ENCODE assay signal across 13 cellular contexts in genomic region chr16:72474511-72475123, GRCh38.
DNase-seq lines count a peak whose midpoint lies in the region; FAIRE-seq and TF ChIP-seq lines count a peak whose summit lies in the region.
"Had no signal": no experiment of that assay in that cellular context is flagged by ENCODE, and none has a peak within 500 bp of the region (broad histone marks: within the 10 kb centered on the region; RNA-seq: fewer than 3 reads in every experiment).

No MANE protein-coding gene starts in this region.

- FAIRE-seq in urothelium cell line (lab: Jason Lieb, UNC) = no peak
- FAIRE-seq: D721Med, islet of Langerhans had no signal

- TF ChIP-seq POLR2A in breast epithelium (IDR thresholded peaks at IDR 0.05) = no peak

- H3K27me3 Mint-ChIP-seq in MCF 10A (ENCODE audit: insufficient read depth, unreplicated experiment) = no peaks in the 10 kb centered on the region
- H3K27me3 Mint-ChIP-seq: brain had no signal

- H3K27ac ChIP-seq in breast epithelium = no peak overlapping the region

- H3K4me1 ChIP-seq in breast epithelium = no peaks in the 10 kb centered on the region
- H3K4me1 ChIP-seq: testis had no signal

- TF ChIP-seq CTCF in MCF 10A (IDR thresholded peaks at IDR 0.05; ENCODE audit: unreplicated experiment) (no peak), breast epithelium (IDR thresholded peaks at IDR 0.05) (no peak), fibroblast of pulmonary artery (IDR thresholded peaks at IDR 0.05; ENCODE audit: low read length, missing control alignments) (no peak)

- H3K27ac Mint-ChIP-seq in MCF 10A (ENCODE audit: low read depth, unreplicated experiment) = peak overlapping the region; percentile 54

- intact Hi-C loops in MCF 10A (cut with micrococcal nuclease) (no loop called here), breast epithelium (cut with DNase I; ENCODE audit: low total_unique reads) (no loop called here)

- no TSS peak for BruUV-seq in MCF 10A (replicated peaks; lab: Mats Ljungman, UMichigan)

- H3K9me3 Mint-ChIP-seq in MCF 10A (ENCODE audit: unreplicated experiment) = no peaks in the 10 kb centered on the region
- H3K9me3 Mint-ChIP-seq: brain had no signal

- POLR2A ChIA-PET in MCF 10A (lab: Yijun Ruan, JAX) = interaction anchor here (0.6 kb wide), 2 partner anchors 1015 to 1407 kb away, joined by 3 read pairs; no protein-coding TSS in a partner anchor

- CTCF ChIA-PET in MCF 10A (lab: Yijun Ruan, JAX) = interaction anchor here (0.6 to 1.5 kb wide), 6 partner anchors 7 to 619 kb away, joined by 3 to 6 read pairs (median 4); no protein-coding TSS in a partner anchor

- no peak overlapping the region for H3K4me3 Mint-ChIP-seq in MCF 10A (ENCODE audit: unreplicated experiment)

- no peaks in the 10 kb centered on the region for H3K36me3 ChIP-seq in breast epithelium

- peaks cover 10% of the 10 kb centered on the region for H3K4me1 Mint-ChIP-seq in MCF 10A (ENCODE audit: insufficient read depth, unreplicated experiment)

- no peaks in the 10 kb centered on the region for H3K36me3 Mint-ChIP-seq in MCF 10A (ENCODE audit: insufficient read depth, unreplicated experiment)
- H3K36me3 Mint-ChIP-seq: brain had no signal

- no peaks in the 10 kb centered on the region for H3K9me3 ChIP-seq in breast epithelium
- H3K9me3 ChIP-seq: testis had no signal

- no peaks in the 10 kb centered on the region for H3K27me3 ChIP-seq in breast epithelium
- H3K27me3 ChIP-seq: testis had no signal

- no peak overlapping the region for H3K4me3 ChIP-seq in breast epithelium
- no peak overlapping the region for H3K4me3 ChIP-seq in fibroblast of pulmonary artery (replicated peaks; ENCODE audit: low read depth, low read length)
- H3K4me3 ChIP-seq: testis had no signal

- peak; percentile 11 for DNase-seq in MCF 10A (ENCODE audit: unreplicated experiment)
- DNase-seq in breast epithelium (ENCODE audit: low spot score in 2 of 2) = no peak
- DNase-seq in SW480 (ENCODE audit: low spot score) = peak; percentile 73
- DNase-seq in fibroblast of pulmonary artery (ENCODE audit: low read depth) = peak; percentile 79
- DNase-seq in urothelium cell line (ENCODE audit: low spot score) = peak; percentile 53
- no peak for DNase-seq in NOMO-1 treated with dmso at 0.1 percent for 144 hours (lab: John Stamatoyannopoulos, UW; ENCODE audit: unreplicated experiment)
- no peak for DNase-seq in epidermal melanocyte (ENCODE audit: insufficient read length, low spot score)
- no peak for DNase-seq in NCI-H1417 (lab: John Stamatoyannopoulos, UW)
- DNase-seq: NCI-H2171 treated with DMSO at 0.1 percent for 48 hours, testis had no signal

Comparison
In these comparisons a context has a peak if more than half of its experiments do, and no peak if none do; other contexts are left out.
1. DNase-seq: peak in MCF 10A (single experiment), SW480 (single experiment), fibroblast of pulmonary artery (single experiment) and urothelium cell line (single experiment); none in breast epithelium (0 of 2), NOMO-1 treated with dmso at 0.1 percent for 144 hours (single experiment), epidermal melanocyte (single experiment) and NCI-H1417 (0 of 3).